In the genomic region with DNA sequence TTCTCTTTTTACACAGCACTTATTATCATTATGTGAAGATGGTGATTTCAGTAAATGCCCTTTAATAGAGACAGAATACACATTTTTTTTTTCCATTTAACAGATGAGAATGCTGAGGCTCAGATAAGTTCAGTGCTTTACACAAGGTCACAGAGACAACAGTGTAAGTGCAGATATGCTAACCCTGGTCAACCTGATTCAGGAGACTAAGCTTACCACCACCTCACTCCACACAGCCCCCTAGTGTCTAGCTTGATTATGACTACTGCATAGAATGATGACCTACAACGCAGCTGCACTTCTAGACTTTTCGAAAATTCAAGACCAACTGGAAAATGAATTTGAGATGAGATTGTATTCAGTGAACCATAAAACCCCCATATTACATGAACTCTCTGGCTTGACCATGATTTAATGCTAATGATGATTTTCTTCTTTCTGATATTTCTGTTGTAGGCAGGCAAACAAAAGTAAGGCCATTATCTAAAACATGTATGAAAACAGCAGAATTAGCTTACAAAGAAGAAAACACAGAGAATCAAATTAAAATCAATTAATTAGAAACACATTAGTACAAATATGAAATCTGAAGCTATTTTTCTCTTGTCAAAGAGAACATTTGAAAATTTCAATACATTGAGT, we compare ENCODE assay signal across 8 cellular contexts.
DNase-seq lines count a peak whose midpoint lies in the region; ATAC-seq and TF ChIP-seq lines count a peak whose summit lies in the region.

No MANE protein-coding gene starts in this region.

- H3K4me2 ChIP-seq in SK-N-SH: no peak overlapping the region

- no peaks in the 10 kb centered on the region for H3K4me1 ChIP-seq in SK-N-SH (ENCODE audit: control insufficient read depth in 1 of 2, insufficient read depth in 2 of 2, low read depth in 1 of 2, low read length in 1 of 2)

- ATAC-seq in left lobe of liver (peak; percentile 100), GM18861 (IDR thresholded peaks at IDR 0.05; ENCODE audit: unreplicated experiment) (no peak), GM19395 (IDR thresholded peaks at IDR 0.05; ENCODE audit: unreplicated experiment) (no peak)

- no peak overlapping the region for H3K9ac ChIP-seq in SK-N-SH

- H3K27me3 ChIP-seq in H7 (ENCODE audit: control insufficient read depth, insufficient read depth, low read length): no peaks in the 10 kb centered on the region
- H3K27me3 ChIP-seq in SK-N-SH (ENCODE audit: insufficient read depth): no peaks in the 10 kb centered on the region

- TF ChIP-seq RAD21 in SK-N-SH (IDR thresholded peaks at IDR 0.05; ENCODE audit: low read length): peak; percentile 32; the same call in 1 of the 2 replicates

- no peak for TF ChIP-seq EP300 in SK-N-SH (IDR thresholded peaks at IDR 0.05; ENCODE audit: borderline replicate concordance in 1 of 2, low read depth in 1 of 2, low read length in 1 of 2)

- peak; percentile 50 for TF ChIP-seq CTCF in SK-N-SH (IDR thresholded peaks at IDR 0.05)

- H3K4me3 ChIP-seq in H7 (ENCODE audit: insufficient read depth, low read depth, low read length) (no peak overlapping the region), SK-N-SH (ENCODE audit: low read depth in 2 of 2, low read length in 1 of 2) (no peak overlapping the region)

- H4K20me1 ChIP-seq in SK-N-SH (ENCODE audit: insufficient read depth): no peaks in the 10 kb centered on the region

- DNase-seq in DMS53 (lab: John Stamatoyannopoulos, UW): peak; percentile 79
- DNase-seq in H7: peak; percentile 61
- DNase-seq in SK-N-SH: peak; percentile 20
- DNase-seq in left lobe of liver (ENCODE audit: low spot score): no peak
- no peak for DNase-seq in activated gamma-delta T cell (lab: John Stamatoyannopoulos, UW)
- no peak for DNase-seq in SIG-M5 treated with dmso at 0.1 percent for 504 hours (lab: John Stamatoyannopoulos, UW; ENCODE audit: unreplicated experiment)

- no peaks in the 10 kb centered on the region for H3F3A ChIP-seq in SK-N-SH (replicated peaks; ENCODE audit: insufficient read depth)

- POLR2A ChIA-PET in SK-N-SH (lab: Yijun Ruan, JAX): no interaction called here

- H3K79me2 ChIP-seq in SK-N-SH (ENCODE audit: insufficient read depth): no peaks in the 10 kb centered on the region

- no peak overlapping the region for H2AFZ ChIP-seq in SK-N-SH (ENCODE audit: low read depth)

- CTCF ChIA-PET in SK-N-SH (lab: Yijun Ruan, JAX): interaction anchor here (1.0 to 1.7 kb wide), 4 partner anchors 13 to 215 kb away, joined by 3 to 5 read pairs (median 4); no protein-coding TSS in a partner anchor

- 96% methylated on average over 2 of the region's 2 CpGs for WGBS in SK-N-SH (ENCODE audit: low lambda C conversion rate)

- H3K9me2 ChIP-seq in SK-N-SH: no peaks in the 10 kb centered on the region

- no peaks in the 10 kb centered on the region for H3K36me3 ChIP-seq in H7 (replicated peaks; ENCODE audit: control insufficient read depth, insufficient read depth, low read length)
- H3K36me3 ChIP-seq in SK-N-SH (replicated peaks in 1 of 2; ENCODE audit: control insufficient read depth in 1 of 2, insufficient read depth in 2 of 2, low read length in 1 of 2): no peaks in the 10 kb centered on the region

- H3K27ac ChIP-seq in SK-N-SH (ENCODE audit: low read depth in 2 of 2, low read length in 1 of 2): no peak overlapping the region

- no peaks in the 10 kb centered on the region for H3K9me3 ChIP-seq in SK-N-SH

TF ChIP-seq in SK-N-SH, 30 proteins besides CTCF, POLR2A, EP300 and RAD21:
- peak; percentile 26; the same call in 1 of the 2 replicates for TF ChIP-seq SMC3 (IDR thresholded peaks at IDR 0.05; ENCODE audit: low read depth, low read length)
- no peak for TF ChIP-seq CHD2 (IDR thresholded peaks at IDR 0.05; ENCODE audit: low read length, partially characterized antibody)

Comparison
In these comparisons a context has a peak if more than half of its experiments do, and no peak if none do; other contexts are left out.
1. DNase-seq: peak in DMS53 (single experiment), H7 (single experiment) and SK-N-SH (single experiment); none in left lobe of liver (single experiment), activated gamma-delta T cell (single experiment) and SIG-M5 treated with dmso at 0.1 percent for 504 hours (single experiment).